1 cellular context compared by ENCODE assay signal in the genomic region with DNA sequence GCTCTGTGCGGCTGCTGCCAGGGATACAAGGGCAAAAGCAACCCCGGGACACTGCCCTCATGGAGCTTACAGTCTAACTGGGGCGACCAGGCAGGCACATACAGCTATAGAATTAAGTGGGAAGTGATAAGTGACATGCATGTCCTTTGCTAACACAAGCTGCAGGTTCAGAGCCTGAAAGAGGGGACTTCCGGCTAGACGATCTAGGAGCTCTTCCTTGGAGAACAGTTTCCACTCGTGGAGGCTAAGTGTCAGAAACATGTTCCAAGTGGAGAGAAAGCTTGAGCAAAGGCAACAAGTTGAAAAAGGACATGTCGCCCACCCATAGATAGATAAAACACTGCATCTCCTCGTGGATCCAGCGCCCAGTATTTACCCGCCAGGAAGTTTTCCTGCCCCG.
TF ChIP-seq lines count a peak whose summit lies in the region.

No MANE protein-coding gene starts in this region.

TF ChIP-seq in SK-N-SH treated with all-trans-retinoic acid at 6 μM for 48 hours, 23 proteins besides CTCF, POLR2A, EP300 and RAD21 (continued from another document):
- TF ChIP-seq CSRNP3 (CRISPR knock-in tag; IDR thresholded peaks at IDR 0.05) (no peak), SNAI2 (CRISPR knock-in tag; IDR thresholded peaks at IDR 0.05) (no peak), ZNF565 (CRISPR knock-in tag; conservative IDR thresholded peaks at IDR 0.05; ENCODE audit: low read depth) (no peak), CREB5 (CRISPR knock-in tag; IDR thresholded peaks at IDR 0.05; ENCODE audit: low read depth) (no peak)
